In the genomic region with DNA sequence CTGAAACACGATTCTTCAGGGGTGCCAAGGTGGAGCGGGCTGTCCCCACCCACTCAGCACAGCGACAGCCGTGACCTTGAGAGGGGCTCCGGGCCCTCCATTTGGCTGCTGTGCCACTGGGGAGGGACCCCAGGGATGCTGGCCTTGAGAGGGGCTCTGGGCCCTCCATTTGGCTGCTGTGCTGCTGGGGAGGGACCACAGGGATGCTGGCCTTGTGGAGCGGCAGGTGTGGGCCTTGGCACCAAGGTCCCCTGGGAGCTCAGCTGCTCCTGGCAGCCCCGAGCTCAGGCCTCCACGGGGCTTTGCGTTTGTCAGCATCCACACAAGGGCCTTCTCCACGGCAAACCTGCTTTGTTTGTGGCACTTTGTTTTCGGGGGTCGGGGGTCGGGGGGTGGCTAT, we compare ENCODE assay signal across 12 cellular contexts.
"Had no signal": no experiment of that assay in that cellular context is flagged by ENCODE, and none has a peak within 500 bp of the region (broad histone marks: within the 10 kb centered on the region; RNA-seq: fewer than 3 reads in every experiment).

No MANE protein-coding gene starts in this region.

- H3K4me1 ChIP-seq: pancreas, tibial artery, vagina had no signal

- ATAC-seq: activated CD4-positive, CD25-positive, alpha-beta regulatory T cell treated with anti-CD3 and anti-CD28 coated beads, Interleukin-2, amount 50 U/mL, for 24 hours; activated naive CD4-positive, alpha-beta T cell treated with anti-CD3 and anti-CD28 coated beads, Interleukin-2, amount 50 U/mL, for 72 hours; pancreas; stimulated activated memory B cell treated with anti-CD40 and anti-IgM and Interleukin-4, amounts not matched to agents 10 μg/mL and 1 μg/mL and 100 μg/mL, for 72 hours had no signal

- H3K9me3 ChIP-seq: esophagus muscularis mucosa, pancreas, tibial artery, vagina had no signal

- H3K4me3 ChIP-seq: cardiac muscle cell, esophagus muscularis mucosa, pancreas, tibial artery, vagina had no signal

- H3K27ac ChIP-seq: cardiac muscle cell, esophagus muscularis mucosa, pancreas, tibial artery, vagina had no signal

- H3K36me3 ChIP-seq: cardiac muscle cell, esophagus muscularis mucosa, pancreas, tibial artery, vagina had no signal

- H3K27me3 ChIP-seq: vagina had no signal

- DNase-seq: activated CD4-positive, alpha-beta T cell treated with anti-CD3 and anti-CD28 coated beads, Interleukin-2, amount 50 U/mL, for 4 hours; activated T-cell treated with anti-CD3 and anti-CD28 coated beads, Interleukin-2, amount 50 U/mL, for 1 hour; hippocampal formation; kidney glomerular epithelial cell; tibial artery had no signal
